Comparison of ENCODE assay signal across 18 cellular contexts in the genomic region with DNA sequence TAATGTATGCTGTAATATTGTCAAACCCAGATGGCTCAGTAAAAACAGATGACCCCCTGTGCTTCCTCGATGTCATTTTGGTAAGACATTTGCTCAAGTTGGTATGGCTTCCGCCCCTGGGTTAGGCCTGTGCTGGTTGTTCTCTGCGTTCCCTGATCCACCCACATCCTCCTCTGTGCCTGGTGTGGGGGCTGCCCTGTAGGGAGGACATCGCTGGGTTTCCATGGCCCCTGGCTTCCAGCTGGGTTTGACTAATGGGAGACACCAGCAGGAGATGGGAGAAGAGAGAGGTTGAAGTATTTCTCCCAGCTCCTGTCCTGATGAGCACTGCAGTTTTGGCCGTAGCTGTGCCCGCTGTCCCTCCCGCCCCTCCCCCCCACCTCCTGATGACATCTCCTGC. TPM values are rescaled to one million over a fixed set of nuclear protein-coding genes. Genes with fewer than 3 reads are reported as not detected.
"Had no signal": no experiment of that assay in that cellular context is flagged by ENCODE, and none has a peak within 500 bp of the region (broad histone marks: within the 10 kb centered on the region; RNA-seq: fewer than 3 reads in every experiment).

No MANE protein-coding gene starts in this region.

- H3K27me3 ChIP-seq: body of pancreas had no signal

- H3K27ac ChIP-seq: body of pancreas, lower lobe of right lung, parathyroid adenoma had no signal

- H3K9me3 ChIP-seq: body of pancreas, lower lobe of right lung had no signal

- H3K27me3 Mint-ChIP-seq: effector memory CD8-positive, alpha-beta T cell had no signal

- DNase-seq: activated CD4-positive, alpha-beta T cell treated with anti-CD3 and anti-CD28 coated beads, Interleukin-2, amount 10 ng/mL, durations not matched to agents 7 days and 5 days; activated gamma-delta T cell treated with Interleukin-2 at 50 U/mL for 16 hours; amniotic stem cell; dermis blood vessel endothelial cell; effector memory CD8-positive, alpha-beta T cell; foreskin melanocyte; immature natural killer cell; lower lobe of right lung; midbrain; naive B cell; stimulated activated CD4-positive, alpha-beta T cell treated with anti-CD3 and anti-CD28 coated beads, Interleukin-4, amount 100 ng/mL, for 24 hours; T-helper 9 cell had no signal

- H2AFZ ChIP-seq: parathyroid adenoma had no signal

- H3K4me1 Mint-ChIP-seq: activated CD4-positive, alpha-beta T cell treated with anti-CD3 and anti-CD28 coated beads, Interleukin-2, amount 10 ng/mL, durations not matched to agents 7 days and 5 days had no signal

- H3K27ac Mint-ChIP-seq: activated CD4-positive, alpha-beta T cell treated with anti-CD3 and anti-CD28 coated beads, Interleukin-2, amount 10 ng/mL, durations not matched to agents 7 days and 5 days; activated naive CD8-positive, alpha-beta T cell; effector memory CD8-positive, alpha-beta T cell; stimulated activated naive CD8-positive, alpha-beta T cell treated with anti-CD3 and anti-CD28 coated beads, Interleukin-15, Interleukin-2, amounts not matched to agents 100 ng/mL and 50 ng/mL, for 24 hours had no signal

- H3K9me3 Mint-ChIP-seq: activated CD4-positive, alpha-beta T cell treated with anti-CD3 and anti-CD28 coated beads, Interleukin-2, amount 10 ng/mL, durations not matched to agents 7 days and 5 days; effector memory CD8-positive, alpha-beta T cell; immature natural killer cell; naive B cell; stimulated activated naive CD8-positive, alpha-beta T cell treated with anti-CD3 and anti-CD28 coated beads, Interleukin-15, Interleukin-2, amounts not matched to agents 100 ng/mL and 50 ng/mL, for 24 hours had no signal

- H3K36me3 ChIP-seq: lower lobe of right lung had no signal

- ATAC-seq: body of pancreas; effector memory CD8-positive, alpha-beta T cell; lower lobe of right lung had no signal

- H3K4me3 ChIP-seq: body of pancreas, lower lobe of right lung, skin epidermis had no signal

- H3K4me3 Mint-ChIP-seq: activated CD4-positive, alpha-beta T cell treated with anti-CD3 and anti-CD28 coated beads, Interleukin-2, amount 10 ng/mL, durations not matched to agents 7 days and 5 days; activated naive CD8-positive, alpha-beta T cell; effector memory CD8-positive, alpha-beta T cell; immature natural killer cell; naive B cell; stimulated activated naive CD8-positive, alpha-beta T cell treated with anti-CD3 and anti-CD28 coated beads, Interleukin-15, Interleukin-2, amounts not matched to agents 100 ng/mL and 50 ng/mL, for 24 hours had no signal

- H3K4me1 ChIP-seq: body of pancreas had no signal

- H3K79me2 ChIP-seq: parathyroid adenoma had no signal

- H3K9ac ChIP-seq: parathyroid adenoma had no signal

RNA-seq across cellular contexts. Expression of gene MFAP4, which starts 4.4 kb away (rescaled TPM):
- total RNA-seq: activated CD4-positive, alpha-beta T cell treated with anti-CD3 and anti-CD28 coated beads, Interleukin-2, amount 10 ng/mL, durations not matched to agents 7 days and 5 days; dermis blood vessel endothelial cell had no signal

RNA-seq across cellular contexts. Expression of gene RNF112, which starts 19.6 kb away (rescaled TPM):
- total RNA-seq: renal cortical epithelial cell had no signal
- polyA plus RNA-seq: immature natural killer cell had no signal
